8 cellular contexts compared by ENCODE assay signal in genomic region chr14:60721331-60722162, GRCh38. TPM values are rescaled to one million over a fixed set of nuclear protein-coding genes. Genes with fewer than 3 reads are reported as not detected.
A peak's percentile ranks its signal among the peaks of the same experiment; 100 is the strongest.
DNase-seq lines count a peak whose midpoint lies in the region; ATAC-seq, FAIRE-seq and TF ChIP-seq lines count a peak whose summit lies in the region.

No MANE protein-coding gene starts in this region.

- FAIRE-seq in pancreas (lab: Jason Lieb, UNC): no peak

- DNase-seq in NOMO-1 (lab: John Stamatoyannopoulos, UW; ENCODE audit: unreplicated experiment in 2 of 2) (peak; percentile 12 to 23), NOMO-1 treated with dmso at 0.1 percent for 144 hours (lab: John Stamatoyannopoulos, UW; ENCODE audit: unreplicated experiment) (no peak), NOMO-1 treated with DMSO at 0.1 percent for 48 hours (lab: John Stamatoyannopoulos, UW; ENCODE audit: unreplicated experiment) (peak; percentile 15), pancreas (peak; percentile 37 to 83 (median 52)), aorta (peak; percentile 66 to 88), NCI-H446 (lab: John Stamatoyannopoulos, UW) (no peak)
- peak; percentile 49 for DNase-seq in activated gamma-delta T cell treated with anti-CD3 and anti-CD28 coated beads, Interleukin-2, amount 50 U/mL, for 16 hours (ENCODE audit: low read depth)

- TF ChIP-seq POLR2A in gastroesophageal sphincter (IDR thresholded peaks at IDR 0.05): no peak

- peak in 3 of 4 experiments; percentile 17 to 59 (median 32) for TF ChIP-seq CTCF in gastroesophageal sphincter (IDR thresholded peaks at IDR 0.05)
- TF ChIP-seq CTCF in pancreas (IDR thresholded peaks at IDR 0.05): peak; percentile 8 to 17 (median 12)

- 10% methylated on average over 11 of the region's 74 CpGs; no CpG with 5 or more reads in 1 of the 2 donors for WGBS in gastroesophageal sphincter (ENCODE audit: low coverage in 1 of 2), 2 donors
- 4 to 10% methylated on average over 54 to 74 of the region's 74 CpGs for WGBS in pancreas, 2 donors
- WGBS in aorta, 2 donors: 4% methylated on average over 74 of the region's 74 CpGs

- H3K4me3 ChIP-seq in gastroesophageal sphincter: peak overlapping the region; percentile 53 to 75
- peak overlapping the region; percentile 53 to 82 (median 71) for H3K4me3 ChIP-seq in pancreas
- H3K4me3 ChIP-seq in aorta (ENCODE audit: low read length in 2 of 2): peak overlapping the region; percentile 19 to 74

- no peaks in the 10 kb centered on the region for H3K36me3 ChIP-seq in gastroesophageal sphincter
- H3K36me3 ChIP-seq in pancreas: no peaks in the 10 kb centered on the region
- H3K36me3 ChIP-seq in aorta (ENCODE audit: control insufficient read depth in 1 of 2, insufficient read depth in 2 of 2, low read length in 1 of 2): no peaks in the 10 kb centered on the region

- peaks cover 26% of the 10 kb centered on the region for H3K27me3 ChIP-seq in gastroesophageal sphincter
- H3K27me3 ChIP-seq in pancreas: no peaks in the 10 kb centered on the region
- no peaks in the 10 kb centered on the region for H3K27me3 ChIP-seq in aorta (ENCODE audit: control insufficient read depth in 1 of 2, insufficient read depth in 2 of 2, low read length in 1 of 2)

- ATAC-seq in gastroesophageal sphincter (peak; percentile 17), pancreas (peak; percentile 56 to 73 (median 67)), aorta (ENCODE audit: low FRiP score) (peak; percentile 75)

- peaks cover 0 to 37% (median 5%) of the 10 kb centered on the region in 3 donors for H3K4me1 ChIP-seq in gastroesophageal sphincter
- H3K4me1 ChIP-seq in pancreas: no peaks in the 10 kb centered on the region
- no peaks in the 10 kb centered on the region for H3K4me1 ChIP-seq in aorta (ENCODE audit: control insufficient read depth in 1 of 2, insufficient read depth in 2 of 2, low read length in 2 of 2)

- H3K27ac ChIP-seq in gastroesophageal sphincter (peak overlapping the region in 2 of 4 donors; percentile 79 to 80), pancreas (peak overlapping the region in 1 of 4 donors; percentile 79), aorta (ENCODE audit: low read depth in 1 of 2, low read length in 2 of 2) (no peak overlapping the region)

- intact Hi-C loops in pancreas (cut with DNase I): no loop called here
- intact Hi-C loops in aorta (cut with DNase I): loop anchor here (5.0 to 10.0 kb wide), 5 partner anchors 64 to 533 kb away; partner anchors contain the start of genes SLC38A6 (in 1 of the 2) and TRMT5 (in 1 of the 2)

- no peak for TF ChIP-seq EP300 in gastroesophageal sphincter (IDR thresholded peaks at IDR 0.05)

- H3K9me3 ChIP-seq in gastroesophageal sphincter (no peaks in the 10 kb centered on the region), pancreas (no peaks in the 10 kb centered on the region), aorta (ENCODE audit: control insufficient read depth, low read length) (no peaks in the 10 kb centered on the region)

RNA-seq across cellular contexts. Expression of gene SIX4, which starts 2.6 kb away (rescaled TPM):
- total RNA-seq in gastroesophageal sphincter (1 to 10 TPM; 1.6 to 2.4 (median 2.1) TPM), pancreas (1 to 10 TPM; 1.3 to 4.1 (median 2.4) TPM), aorta (1 to 10 TPM; 3.0 to 6.0 TPM)
- polyA plus RNA-seq in pancreas (under 1 TPM; 0.33 to 0.65 TPM), aorta (under 1 TPM; 0.50 to 0.82 TPM)

RNA-seq across cellular contexts. Expression of gene MNAT1, which starts 13.0 kb away (rescaled TPM):
- 10 to 100 TPM; 30.4 to 46.0 (median 42.8) TPM for total RNA-seq in gastroesophageal sphincter
- total RNA-seq in pancreas: 10 to 100 TPM in 5 of 6 donors, 1 to 10 TPM in 1; 8.0 to 15.6 (median 12.9) TPM
- 10 to 100 TPM in 1 of 2 donors, 1 to 10 TPM in 1; 6.9 to 12.2 TPM for polyA plus RNA-seq in pancreas
- total RNA-seq in aorta: 10 to 100 TPM; 38.2 to 41.1 TPM
- 10 to 100 TPM; 23.7 to 25.7 TPM for polyA plus RNA-seq in aorta

Comparison
In these comparisons a context has a peak if more than half of its experiments do, and no peak if none do; other contexts are left out.
1. DNase-seq: peak in NOMO-1 (2 of 2), NOMO-1 treated with DMSO at 0.1 percent for 48 hours (single experiment), activated gamma-delta T cell treated with anti-CD3 and anti-CD28 coated beads, Interleukin-2, amount 50 U/mL, for 16 hours (single experiment), pancreas (6 of 6) and aorta (2 of 2); none in NOMO-1 treated with dmso at 0.1 percent for 144 hours (single experiment) and NCI-H446 (0 of 2).
2. ATAC-seq: peak in every context shown above with its lines; median percentile 75 in aorta; 67 in pancreas; 17 in gastroesophageal sphincter.
3. intact Hi-C loops: an anchor here in aorta (5.0 to 10.0 kb wide); none called in pancreas.
4. Peak in every context shown above with its lines, with median percentiles within 50 percentile points of each other: H3K4me3 ChIP-seq.